In genomic region chr3:114627760-114628159, GRCh38 we compare ENCODE assay signal across 16 cellular contexts.
DNase-seq lines count a peak whose midpoint lies in the region; FAIRE-seq and TF ChIP-seq lines count a peak whose summit lies in the region.
"Had no signal": no experiment of that assay in that cellular context is flagged by ENCODE, and none has a peak within 500 bp of the region (broad histone marks: within the 10 kb centered on the region; RNA-seq: fewer than 3 reads in every experiment).

No MANE protein-coding gene starts in this region.

- no peaks in the 10 kb centered on the region for H3K36me3 Mint-ChIP-seq in astrocyte (ENCODE audit: low read depth, unreplicated experiment)

- H2AFZ ChIP-seq in astrocyte (ENCODE audit: low read depth, low read length) = no peak overlapping the region

- H3K4me3 ChIP-seq in AG10803 (ENCODE audit: low read length) (no peak overlapping the region), astrocyte (ENCODE audit: insufficient read depth, low read depth, low read length) (no peak overlapping the region), left ventricle myocardium inferior (peak overlapping the region; percentile 1), sigmoid colon (no peak overlapping the region)

- peak overlapping the region; percentile 34 for H3K27ac Mint-ChIP-seq in astrocyte (ENCODE audit: unreplicated experiment)
- H3K27ac Mint-ChIP-seq: activated CD4-positive, alpha-beta memory T cell treated with anti-CD3 and anti-CD28 coated beads for 36 hours had no signal

- H3K9me3 ChIP-seq in astrocyte (ENCODE audit: insufficient read depth, low read depth, low read length) (no peaks in the 10 kb centered on the region), left ventricle myocardium inferior (replicated peaks) (no peaks in the 10 kb centered on the region), sigmoid colon (no peaks in the 10 kb centered on the region)
- H3K9me3 ChIP-seq: SK-N-SH had no signal

- H3K4me1 Mint-ChIP-seq in astrocyte (ENCODE audit: low read depth, unreplicated experiment) = peaks cover 41% of the 10 kb centered on the region

- 87 to 89% methylated on average over 4 of the region's 4 CpGs for WGBS in sigmoid colon, 2 donors

- TF ChIP-seq POLR2A in sigmoid colon (IDR thresholded peaks at IDR 0.05) = no peak

- no peaks in the 10 kb centered on the region for H3K27me3 Mint-ChIP-seq in astrocyte (ENCODE audit: low read depth, unreplicated experiment)
- H3K27me3 Mint-ChIP-seq: activated CD4-positive, alpha-beta memory T cell treated with anti-CD3 and anti-CD28 coated beads for 36 hours had no signal

- no peak overlapping the region for H3K9ac ChIP-seq in astrocyte (ENCODE audit: low read length)
- H3K9ac ChIP-seq: SK-N-SH had no signal

- TF ChIP-seq EP300 in sigmoid colon (IDR thresholded peaks at IDR 0.05) = no peak

- peaks cover 22% of the 10 kb centered on the region for H3K4me1 ChIP-seq in astrocyte (ENCODE audit: insufficient read depth, low read length)
- H3K4me1 ChIP-seq in left ventricle myocardium inferior = peaks cover 72% of the 10 kb centered on the region
- H3K4me1 ChIP-seq in sigmoid colon = peaks cover 0 to 54% (median 39%) of the 10 kb centered on the region in 4 donors

- H3K36me3 ChIP-seq in astrocyte (ENCODE audit: insufficient read depth, low read length) = no peaks in the 10 kb centered on the region
- no peaks in the 10 kb centered on the region for H3K36me3 ChIP-seq in left ventricle myocardium inferior
- H3K36me3 ChIP-seq in sigmoid colon = no peaks in the 10 kb centered on the region

- H3K27ac ChIP-seq in astrocyte (ENCODE audit: low read depth, low read length) (no peak overlapping the region), left ventricle myocardium inferior (replicated peaks) (peak overlapping the region; percentile 95), sigmoid colon (peak overlapping the region; percentile 33 to 94 (median 93))

- H3K79me2 ChIP-seq in astrocyte (ENCODE audit: insufficient read depth, low read length) = peaks cover 16% of the 10 kb centered on the region

- H3K27me3 ChIP-seq in astrocyte (ENCODE audit: insufficient read depth, low read length) (no peaks in the 10 kb centered on the region), left ventricle myocardium inferior (ENCODE audit: low read depth) (no peaks in the 10 kb centered on the region), sigmoid colon (no peaks in the 10 kb centered on the region)

- intact Hi-C loops in left ventricle myocardium inferior (cut with micrococcal nuclease) = loop anchor here (10.0 kb wide), 1 partner anchor 173 kb away; no protein-coding TSS in a partner anchor
- intact Hi-C loops in sigmoid colon (cut with DNase I) = loop anchor here (10.0 kb wide), 2 partner anchors 247 to 467 kb away; no protein-coding TSS in a partner anchor

- H3K9me3 Mint-ChIP-seq in astrocyte (ENCODE audit: unreplicated experiment) = no peaks in the 10 kb centered on the region
- H3K9me3 Mint-ChIP-seq: activated CD4-positive, alpha-beta memory T cell treated with anti-CD3 and anti-CD28 coated beads for 36 hours had no signal

- no peak overlapping the region for H3K4me2 ChIP-seq in astrocyte (ENCODE audit: low read length)
- H3K4me2 ChIP-seq: SK-N-SH had no signal

- H4K20me1 ChIP-seq in astrocyte (ENCODE audit: insufficient read depth, low read length) = no peaks in the 10 kb centered on the region

- TF ChIP-seq CTCF in AG10803 (conservative IDR thresholded peaks at IDR 0.05; ENCODE audit: low read length) (peak; percentile 21; the same call in 1 of the 2 replicates), astrocyte (IDR thresholded peaks at IDR 0.05; ENCODE audit: insufficient read depth, low read depth, low read length) (no peak), left ventricle myocardium inferior (IDR thresholded peaks at IDR 0.05; ENCODE audit: borderline replicate concordance) (no peak), sigmoid colon (IDR thresholded peaks at IDR 0.05) (no peak)

- DNase-seq in AG10803 (ENCODE audit: low read depth) = peak; percentile 83
- no peak for DNase-seq in astrocyte (ENCODE audit: low read depth)
- DNase-seq in left ventricle myocardium inferior = peak; percentile 31
- DNase-seq in sigmoid colon = peak; percentile 83
- DNase-seq in LoVo (ENCODE audit: low spot score) = no peak
- DNase-seq in activated CD4-positive, alpha-beta T cell treated with anti-CD3 and anti-CD28 coated beads for 1 hour = no peak
- DNase-seq in NCI-H1436 (lab: John Stamatoyannopoulos, UW) = no peak
- no peak for DNase-seq in stimulated activated CD4-positive, alpha-beta T cell treated with anti-CD3 and anti-CD28 coated beads, Interleukin-15, amount 100 ng/mL, for 24 hours
- DNase-seq: activated CD4-positive, alpha-beta memory T cell treated with anti-CD3 and anti-CD28 coated beads for 36 hours; Calu3; NCI-H1105 treated with DMSO at 0.1 percent for 48 hours; NCI-H2227 treated with DMSO at 0.1 percent for 48 hours; posterior cingulate gyrus; SK-N-SH had no signal

- FAIRE-seq in astrocyte (lab: Jason Lieb, UNC) = no peak
- FAIRE-seq: frontal cortex, H1 had no signal

- no peak overlapping the region for H3K4me3 Mint-ChIP-seq in astrocyte (ENCODE audit: unreplicated experiment)
- H3K4me3 Mint-ChIP-seq: activated CD4-positive, alpha-beta memory T cell treated with anti-CD3 and anti-CD28 coated beads for 36 hours had no signal

Comparison
In these comparisons a context has a peak if more than half of its experiments do, and no peak if none do; other contexts are left out.
1. DNase-seq: peak in AG10803 (single experiment), left ventricle myocardium inferior (single experiment) and sigmoid colon (single experiment); none in astrocyte (single experiment), LoVo (single experiment), activated CD4-positive, alpha-beta T cell treated with anti-CD3 and anti-CD28 coated beads for 1 hour (single experiment), NCI-H1436 (single experiment) and stimulated activated CD4-positive, alpha-beta T cell treated with anti-CD3 and anti-CD28 coated beads, Interleukin-15, amount 100 ng/mL, for 24 hours (single experiment).